Comparison of ENCODE assay signal across 34 cellular contexts in genomic region chr4:16550488-16550980, GRCh38.
"Had no signal": no experiment of that assay in that cellular context is flagged by ENCODE, and none has a peak within 500 bp of the region (broad histone marks: within the 10 kb centered on the region; RNA-seq: fewer than 3 reads in every experiment).

No MANE protein-coding gene starts in this region.

- DNase-seq: activated effector memory CD4-positive, alpha-beta T cell treated with anti-CD3 and anti-CD28 coated beads, Interleukin-2, amount 50 U/mL, for 16 hours; activated effector memory CD4-positive, alpha-beta T cell treated with Interleukin-2 at 50 U/mL for 16 hours; activated gamma-delta T cell; activated gamma-delta T cell treated with Interleukin-2 at 50 U/mL for 16 hours; activated naive CD4-positive, alpha-beta T cell; activated naive CD4-positive, alpha-beta T cell treated with anti-CD3 and anti-CD28 coated beads for 36 hours; activated naive CD4-positive, alpha-beta T cell treated with anti-CD3 and anti-CD28 coated beads, Interleukin-2, amount 10 ng/mL, durations not matched to agents 7 days and 5 days; activated naive CD4-positive, alpha-beta T cell treated with anti-CD3 and anti-CD28 coated beads, Interleukin-2, amount 50 U/mL, for 16 hours; activated naive CD4-positive, alpha-beta T cell treated with Interleukin-2 at 50 U/mL for 16 hours; activated naive CD8-positive, alpha-beta T cell treated with anti-CD3 and anti-CD28 coated beads for 36 hours; activated naive CD8-positive, alpha-beta T cell treated with anti-CD3 and anti-CD28 coated beads, Interleukin-2, amount 10 ng/mL, durations not matched to agents 7 days and 5 days; activated naive CD8-positive, alpha-beta T cell treated with anti-CD3 and anti-CD28 coated beads, Interleukin-2, amount 50 U/mL, for 24 hours; activated T-cell treated with anti-CD3 and anti-CD28 coated beads, Interleukin-2, amount 50 U/mL, for 1 hour; activated T-cell treated with anti-CD3 and anti-CD28 coated beads, Interleukin-2, amount 50 U/mL, for 24 hours; activated T-cell treated with anti-CD3 and anti-CD28 coated beads, Interleukin-2, amount 50 U/mL, for 4 hours; activated T-cell treated with anti-CD3 and anti-CD28 coated beads, Interleukin-2, amount 50 U/mL, for 48 hours; activated T-cell treated with anti-CD3 and anti-CD28 coated beads, Interleukin-2, amount 50 U/mL, for 72 hours; adrenal gland; amniotic stem cell; amygdala; anterior cingulate cortex; aorta; body of pancreas; brain microvascular endothelial cell; caudate nucleus; central memory CD4-positive, alpha-beta T cell; cerebellar nuclear complex had no signal

- H3K27me3 ChIP-seq: adrenal gland, ascending aorta, body of pancreas, brain microvascular endothelial cell, breast epithelium, cardiac muscle cell had no signal

- ATAC-seq: activated naive CD4-positive, alpha-beta T cell treated with anti-CD3 and anti-CD28 coated beads, Interleukin-2, amount 50 U/mL, for 72 hours; activated naive CD8-positive, alpha-beta T cell treated with anti-CD3 and anti-CD28 coated beads, Interleukin-2, amount 50 U/mL, for 24 hours; activated T-cell treated with anti-CD3 and anti-CD28 coated beads, Interleukin-2, amount 50 U/mL, for 4 hours; activated T-cell treated with anti-CD3 and anti-CD28 coated beads, Interleukin-2, amount 50 U/mL, for 72 hours; activated T-helper 17 cell treated with anti-CD3 and anti-CD28 coated beads, Interleukin-2, amount 50 U/mL, for 72 hours; body of pancreas had no signal

- H3K4me1 ChIP-seq: adrenal gland, ascending aorta, body of pancreas, breast epithelium had no signal

- H3K27ac ChIP-seq: adrenal gland, ascending aorta, body of pancreas, brain microvascular endothelial cell, breast epithelium, cardiac muscle cell had no signal

- H3K4me3 ChIP-seq: adrenal gland, ascending aorta, body of pancreas, breast epithelium, cardiac muscle cell had no signal

- H3K9me3 ChIP-seq: adrenal gland, ascending aorta, body of pancreas, breast epithelium had no signal

- FAIRE-seq: astrocyte, bronchial epithelial cell had no signal

- H3K36me3 ChIP-seq: adrenal gland, ascending aorta, brain microvascular endothelial cell, breast epithelium, cardiac muscle cell had no signal
